Comparison of ENCODE assay signal across 8 cellular contexts in genomic region chr15:82045892-82046667, GRCh38. TPM values are rescaled to one million over a fixed set of nuclear protein-coding genes. Genes with fewer than 3 reads are reported as not detected.
DNase-seq lines count a peak whose midpoint lies in the region; ATAC-seq and TF ChIP-seq lines count a peak whose summit lies in the region.

TSS of gene MEX3B (minus strand) at chr15:82046018. CDS start at chr15:82045705, 313 bp downstream.

- intact Hi-C loops in natural killer cell (cut with micrococcal nuclease), result loop anchor here (5.0 kb wide), 1 partner anchor 564 kb away; no protein-coding TSS in a partner anchor

- H3K4me1 Mint-ChIP-seq in natural killer cell, result peaks cover 7 to 33% of the 10 kb centered on the region in 2 donors
- H3K4me1 Mint-ChIP-seq in stimulated activated naive B cell treated with anti-CD40 and anti-IgM and Interleukin-4, amounts not matched to agents 10 μg/mL and 1 μg/mL and 100 μg/mL, for 72 hours, result peaks cover 17 to 27% of the 10 kb centered on the region in 2 donors

- TF ChIP-seq CTCF in RWPE1 (conservative IDR thresholded peaks at IDR 0.05; ENCODE audit: low read depth), result no peak
- no peak for TF ChIP-seq CTCF in natural killer cell (IDR thresholded peaks at IDR 0.05)

- H3K9me3 Mint-ChIP-seq in natural killer cell, result no peaks in the 10 kb centered on the region
- no peaks in the 10 kb centered on the region for H3K9me3 Mint-ChIP-seq in stimulated activated naive B cell treated with anti-CD40 and anti-IgM and Interleukin-4, amounts not matched to agents 10 μg/mL and 1 μg/mL and 100 μg/mL, for 72 hours

- no peaks in the 10 kb centered on the region for H3K36me3 ChIP-seq in H7 (replicated peaks; ENCODE audit: control insufficient read depth, insufficient read depth, low read length)

- ATAC-seq in natural killer cell, result peak; percentile 65 to 69 (median 66)
- peak; percentile 77 to 78 for ATAC-seq in stimulated activated naive B cell treated with anti-CD40 and anti-IgM and Interleukin-4, amounts not matched to agents 10 μg/mL and 1 μg/mL and 100 μg/mL, for 72 hours (replicated peaks)

- H3K27me3 Mint-ChIP-seq in natural killer cell (ENCODE audit: low read depth in 2 of 2), result peaks cover 0 to 8% of the 10 kb centered on the region in 2 donors
- peaks cover 33 to 36% of the 10 kb centered on the region in 2 donors for H3K27me3 Mint-ChIP-seq in stimulated activated naive B cell treated with anti-CD40 and anti-IgM and Interleukin-4, amounts not matched to agents 10 μg/mL and 1 μg/mL and 100 μg/mL, for 72 hours

- no peaks in the 10 kb centered on the region for H3K36me3 Mint-ChIP-seq in natural killer cell
- H3K36me3 Mint-ChIP-seq in stimulated activated naive B cell treated with anti-CD40 and anti-IgM and Interleukin-4, amounts not matched to agents 10 μg/mL and 1 μg/mL and 100 μg/mL, for 72 hours, result peaks cover 2 to 5% of the 10 kb centered on the region in 2 donors

- DNase-seq in DMS79 treated with DMSO at 0.1 percent for 48 hours (lab: John Stamatoyannopoulos, UW) (peak; percentile 88), H7 (peak; percentile 96), LoVo (ENCODE audit: low spot score) (peak; percentile 87), RWPE1 (ENCODE audit: low spot score) (peak; percentile 94), fibroblast of peridontal ligament (ENCODE audit: extremely low read depth) (peak; percentile 96), natural killer cell (peak; percentile 62)
- peak; percentile 85 for DNase-seq in activated T-helper 9 cell treated with anti-CD3 and anti-CD28 coated beads, Interleukin-2, amount 50 U/mL, for 16 hours (ENCODE audit: low read depth)
- peak; percentile 82 for DNase-seq in stimulated activated naive B cell treated with anti-CD40 and anti-IgM and Interleukin-4, amounts not matched to agents 10 μg/mL and 1 μg/mL and 100 μg/mL, for 72 hours

- H3K27ac ChIP-seq in RWPE1, result peak within 1 kb of the TSS; percentile 98

- CTCF ChIA-PET in RWPE1 (lab: Yijun Ruan, JAX), result interaction anchor here (0.7 to 0.9 kb wide), 2 partner anchors 17 to 22 kb away, joined by 3 to 5 read pairs; no protein-coding TSS in a partner anchor

- POLR2A ChIA-PET in RWPE1 (lab: Yijun Ruan, JAX; ENCODE audit: low non-redundant PET), result interaction anchor here (0.9 kb wide), 1 partner anchor 293 kb away, joined by 4 read pairs; no protein-coding TSS in a partner anchor

- H3K27me3 ChIP-seq in H7 (ENCODE audit: control insufficient read depth, insufficient read depth, low read length), result peaks cover 42% of the 10 kb centered on the region

- peak within 1 kb of the TSS; percentile 90 for H3K4me3 Mint-ChIP-seq in natural killer cell
- H3K4me3 Mint-ChIP-seq in stimulated activated naive B cell treated with anti-CD40 and anti-IgM and Interleukin-4, amounts not matched to agents 10 μg/mL and 1 μg/mL and 100 μg/mL, for 72 hours, result peak within 1 kb of the TSS; percentile 93 to 94

- H3K27ac Mint-ChIP-seq in natural killer cell, result peak within 1 kb of the TSS; percentile 76 to 87
- H3K27ac Mint-ChIP-seq in stimulated activated naive B cell treated with anti-CD40 and anti-IgM and Interleukin-4, amounts not matched to agents 10 μg/mL and 1 μg/mL and 100 μg/mL, for 72 hours, result peak within 1 kb of the TSS; percentile 90

- peak within 1 kb of the TSS; percentile 92 for H3K4me3 ChIP-seq in H7 (ENCODE audit: insufficient read depth, low read depth, low read length)

RNA-seq across cellular contexts. Expression of gene MEX3B, which starts in this region (rescaled TPM):
- total RNA-seq in H7 (2014; rRNA removed; shearing (Covaris generic)), result 9.9 and 14.3 TPM in 2 replicates
- 1 to 10 TPM; 1.4 to 2.4 (median 1.7) TPM for total RNA-seq in natural killer cell

Comparison
In these comparisons a context has a peak if more than half of its experiments do, and no peak if none do; other contexts are left out.
1. Peak in every context shown above with its lines: DNase-seq, ATAC-seq, H3K4me3 ChIP-seq and H3K27ac ChIP-seq.